Comparison of ENCODE assay signal across 9 cellular contexts in genomic region chr20:51712501-51713212, GRCh38. TPM values are rescaled to one million over a fixed set of nuclear protein-coding genes. Genes with fewer than 3 reads are reported as not detected.
DNase-seq lines count a peak whose midpoint lies in the region; ATAC-seq, FAIRE-seq and TF ChIP-seq lines count a peak whose summit lies in the region.
"Had no signal": no experiment of that assay in that cellular context is flagged by ENCODE, and none has a peak within 500 bp of the region (broad histone marks: within the 10 kb centered on the region; RNA-seq: fewer than 3 reads in every experiment).

No MANE protein-coding gene starts in this region.

- H3K4me3 ChIP-seq in OCI-LY7 (ENCODE audit: low read depth, low read length, poor library complexity, severe bottlenecking), result no peak overlapping the region
- H3K4me3 ChIP-seq in esophagus squamous epithelium, result no peak overlapping the region
- no peak overlapping the region for H3K4me3 ChIP-seq in pancreas

- POLR2A ChIA-PET in OCI-LY7 (lab: Charles Lee), result no interaction called here

- H3K27ac ChIP-seq in OCI-LY7 (ENCODE audit: low read depth, low read length, poor library complexity, severe bottlenecking) (no peak overlapping the region), esophagus squamous epithelium (no peak overlapping the region), pancreas (peak overlapping the region in 1 of 4 donors; percentile 28)

- H4K20me1 ChIP-seq in OCI-LY7 (ENCODE audit: insufficient read depth, low read length), result no peaks in the 10 kb centered on the region

- no peaks in the 10 kb centered on the region for H3K36me3 ChIP-seq in OCI-LY7 (ENCODE audit: insufficient read depth, low read length)
- H3K36me3 ChIP-seq in esophagus squamous epithelium, result peaks cover 0 to 34% (median 3%) of the 10 kb centered on the region in 3 donors
- H3K36me3 ChIP-seq in pancreas, result peaks cover 0 to 3% (median 0%) of the 10 kb centered on the region in 3 donors

- H3K4me2 ChIP-seq in OCI-LY7 (ENCODE audit: low read length), result no peak overlapping the region

- BruUV-seq in OCI-LY7 (replicated peaks; lab: Mats Ljungman, UMichigan), result no TSS peak

- CTCF ChIA-PET in OCI-LY7 (lab: Charles Lee; ENCODE audit: unreplicated experiment), result no interaction called here

- intact Hi-C loops in OCI-LY7 (cut with micrococcal nuclease; ENCODE audit: unreplicated experiment) (no loop called here), esophagus squamous epithelium (cut with DNase I) (no loop called here), pancreas (cut with DNase I) (no loop called here)

- peak; percentile 73 for TF ChIP-seq CTCF in OCI-LY7 (conservative IDR thresholded peaks at IDR 0.05; ENCODE audit: low read length)
- TF ChIP-seq CTCF in esophagus squamous epithelium (IDR thresholded peaks at IDR 0.05), result peak in 5 of 6 experiments; percentile 5 to 41 (median 29)
- peak in 2 of 4 donors; percentile 16 to 25 for TF ChIP-seq CTCF in pancreas (IDR thresholded peaks at IDR 0.05)

- no peaks in the 10 kb centered on the region for H3K79me2 ChIP-seq in OCI-LY7 (ENCODE audit: insufficient read depth, low read depth, low read length)

- no peaks in the 10 kb centered on the region for H3K27me3 ChIP-seq in esophagus squamous epithelium
- no peaks in the 10 kb centered on the region for H3K27me3 ChIP-seq in pancreas

- peak; percentile 68 for DNase-seq in ELF-1 (ENCODE audit: low read depth, low spot score)
- DNase-seq in OCI-LY7 (ENCODE audit: low spot score), result no peak
- no peak for DNase-seq in esophagus squamous epithelium (lab: John Stamatoyannopoulos, UW)
- peak in 4 of 6 donors; percentile 8 to 63 (median 30) for DNase-seq in pancreas
- no peak for DNase-seq in NOMO-1 treated with dmso at 0.1 percent for 144 hours (lab: John Stamatoyannopoulos, UW; ENCODE audit: unreplicated experiment)
- no peak for DNase-seq in stimulated activated CD4-positive, alpha-beta T cell treated with anti-CD3 and anti-CD28 coated beads, Interleukin-4, amount 100 ng/mL, for 24 hours
- DNase-seq in SKM-1 (lab: John Stamatoyannopoulos, UW; ENCODE audit: unreplicated experiment), result no peak
- DNase-seq in NCI-H128 (lab: John Stamatoyannopoulos, UW; ENCODE audit: unreplicated experiment), result no peak

- no peak for TF ChIP-seq POLR2A in esophagus squamous epithelium (IDR thresholded peaks at IDR 0.05)

- H3K4me1 ChIP-seq in OCI-LY7 (ENCODE audit: insufficient read depth, low read length, poor library complexity, severe bottlenecking) (no peaks in the 10 kb centered on the region), esophagus squamous epithelium (peaks cover 0 to 14% (median 0%) of the 10 kb centered on the region in 3 donors), pancreas (no peaks in the 10 kb centered on the region)

- no peak overlapping the region for H2AFZ ChIP-seq in OCI-LY7 (ENCODE audit: low read length)

- FAIRE-seq in pancreas (lab: Jason Lieb, UNC), result no peak

- 85 to 87% methylated on average over 11 of the region's 24 CpGs for WGBS in esophagus squamous epithelium, 2 donors
- 73 to 75% methylated on average over 24 of the region's 24 CpGs for whole genome bisulfite sequencing in pancreas, 2 donors

- no peaks in the 10 kb centered on the region for H3K9me3 ChIP-seq in OCI-LY7 (ENCODE audit: low read length)
- no peaks in the 10 kb centered on the region for H3K9me3 ChIP-seq in esophagus squamous epithelium
- no peaks in the 10 kb centered on the region for H3K9me3 ChIP-seq in pancreas

- peak; percentile 40 to 73 (median 59) for ATAC-seq in pancreas
- ATAC-seq: activated T-helper 17 cell treated with anti-CD3 and anti-CD28 coated beads, Interleukin-2, amount 50 U/mL, for 72 hours had no signal

- H3K9me2 ChIP-seq in OCI-LY7 (ENCODE audit: insufficient read depth, low read length), result no peaks in the 10 kb centered on the region

RNA-seq across cellular contexts. Expression of gene ATP9A, which starts 55.5 kb away (rescaled TPM):
- total RNA-seq in OCI-LY7 (2014; rRNA removed; shearing (Covaris generic)), result 0.82 and 0.85 TPM in 2 replicates
- total RNA-seq in OCI-LY7 (2022), result 0.67 and 0.70 TPM in 2 replicates
- total RNA-seq in esophagus squamous epithelium, result 10 to 100 TPM; 17.6 to 28.2 (median 19.5) TPM
- total RNA-seq in pancreas, result 10 to 100 TPM; 17.0 to 41.0 (median 21.4) TPM
- 10 to 100 TPM in 1 of 2 donors, 1 to 10 TPM in 1; 5.8 to 15.5 TPM for polyA plus RNA-seq in pancreas

Comparison
In these comparisons a context has a peak if more than half of its experiments do, and no peak if none do; other contexts are left out.
1. DNase-seq: peak in ELF-1 (single experiment) and pancreas (4 of 6); none in OCI-LY7 (single experiment), esophagus squamous epithelium (single experiment), NOMO-1 treated with dmso at 0.1 percent for 144 hours (single experiment), stimulated activated CD4-positive, alpha-beta T cell treated with anti-CD3 and anti-CD28 coated beads, Interleukin-4, amount 100 ng/mL, for 24 hours (single experiment), SKM-1 (single experiment) and NCI-H128 (single experiment).
2. RNA of gene ATP9A, which starts 55.5 kb away (total RNA-seq): 17.0 to 41.0 TPM in pancreas and 17.6 to 28.2 TPM in esophagus squamous epithelium; 0.67 to 0.85 TPM in OCI-LY7; every median in the first group is over 4 times any median in the second.